Comparison of ENCODE assay signal across 1 cellular context in genomic region chr1:41241748-41242644, GRCh38.
TF ChIP-seq lines count a peak whose summit lies in the region.

Gene SCMH1, minus strand, starts transcription at chr1:41242306. Its CDS starts 56,173 bp downstream, at chr1:41186133.

TF ChIP-seq in K562, 482 proteins besides CTCF, POLR2A, EP300 and RAD21 (continued from another document and continues in another):
- TF ChIP-seq ZBTB34 (CRISPR knock-in tag; IDR thresholded peaks at IDR 0.05) (no peak), MAZ (CRISPR knock-in tag; conservative IDR thresholded peaks at IDR 0.05 in 1 of 2, IDR thresholded peaks at IDR 0.05 in 1 of 2) (peak; percentile 69 to 83), FOXM1 (IDR thresholded peaks at IDR 0.05; ENCODE audit: low read depth) (no peak), FOXM1 (CRISPR knock-in tag; IDR thresholded peaks at IDR 0.05; ENCODE audit: low read depth) (no peak), ATF2 (CRISPR knock-in tag; IDR thresholded peaks at IDR 0.05) (0 out of 2 replicates have a peak, but pooled peaks have one; percentile 17), SMAD4 (CRISPR knock-in tag; conservative IDR thresholded peaks at IDR 0.05) (peak; percentile 41), ZZZ3 (IDR thresholded peaks at IDR 0.05) (no peak), PML (IDR thresholded peaks at IDR 0.05; ENCODE audit: low read length) (no peak), YY1 (IDR thresholded peaks at IDR 0.05; ENCODE audit: borderline replicate concordance in 1 of 3, control insufficient read depth in 1 of 3, extremely low read depth in 1 of 3, insufficient read depth in 3 of 3, insufficient read length in 1 of 3, insufficient replicate concordance in 2 of 3, low read depth in 1 of 3, low read length in 2 of 3) (peak; percentile 57 to 91 (median 83)), HOMEZ (CRISPR knock-in tag; IDR thresholded peaks at IDR 0.05) (no peak), ZNF23 (CRISPR knock-in tag; IDR thresholded peaks at IDR 0.05) (no peak), DIDO1 (tag; IDR thresholded peaks at IDR 0.05; ENCODE audit: low read depth) (no peak), NR2F6 (CRISPR knock-in tag; IDR thresholded peaks at IDR 0.05) (no peak), ZBTB12 (CRISPR knock-in tag; IDR thresholded peaks at IDR 0.05) (no peak), POLR2AphosphoS5 (IDR thresholded peaks at IDR 0.05; ENCODE audit: control insufficient read depth, insufficient read depth, low read depth, low read length) (peak; percentile 39; the same call in 1 of the 2 replicates), CREBBP (IDR thresholded peaks at IDR 0.05; ENCODE audit: low read depth, low read length) (no peak), ZBTB11 (CRISPR knock-in tag; IDR thresholded peaks at IDR 0.05) (no peak; a peak in 1 of 6 replicates), ZBTB5 (IDR thresholded peaks at IDR 0.05) (no peak), ZNF124 (CRISPR knock-in tag; IDR thresholded peaks at IDR 0.05) (no peak), ZC3H11A (IDR thresholded peaks at IDR 0.05; ENCODE audit: low read depth, low read length) (no peak), ZNF12 (CRISPR knock-in tag; IDR thresholded peaks at IDR 0.05) (no peak), PATZ1 (CRISPR knock-in tag; IDR thresholded peaks at IDR 0.05; ENCODE audit: borderline replicate concordance) (no peak), POLR2G (IDR thresholded peaks at IDR 0.05; ENCODE audit: low read depth, low read length) (peak; percentile 91), CLOCK (CRISPR knock-in tag; IDR thresholded peaks at IDR 0.05; ENCODE audit: borderline replicate concordance) (no peak), PHTF2 (CRISPR knock-in tag; IDR thresholded peaks at IDR 0.05) (no peak), ZNF280B (CRISPR knock-in tag; IDR thresholded peaks at IDR 0.05) (no peak), TFE3 (CRISPR knock-in tag; IDR thresholded peaks at IDR 0.05) (no peak), HDAC8 (tag; IDR thresholded peaks at IDR 0.05) (no peak), HNRNPH1 (optimal IDR thresholded peaks at IDR 0.05; ENCODE audit: low read depth, low read length) (no peak), NCOA6 (IDR thresholded peaks at IDR 0.05) (no peak), POLR3G (IDR thresholded peaks at IDR 0.05; ENCODE audit: extremely low read depth, insufficient read length, insufficient replicate concordance) (no peak), ZNF398 (CRISPR knock-in tag; IDR thresholded peaks at IDR 0.05) (no peak), MIER1 (IDR thresholded peaks at IDR 0.05; ENCODE audit: low read depth) (no peak), ZNF75A (CRISPR knock-in tag; IDR thresholded peaks at IDR 0.05) (no peak), HEY1 (CRISPR knock-in tag; IDR thresholded peaks at IDR 0.05; ENCODE audit: borderline replicate concordance) (no peak), TOE1 (IDR thresholded peaks at IDR 0.05; ENCODE audit: borderline replicate concordance) (no peak), TOE1 (CRISPR knock-in tag; IDR thresholded peaks at IDR 0.05; ENCODE audit: borderline replicate concordance, low read depth) (0 out of 2 replicates have a peak, but pooled peaks have one; percentile 59), ZNF232 (CRISPR knock-in tag; IDR thresholded peaks at IDR 0.05) (no peak)
